In genomic region chr20:5557123-5557522, GRCh38 we compare ENCODE assay signal across 7 cellular contexts. TPM values are rescaled to one million over a fixed set of nuclear protein-coding genes. Genes with fewer than 3 reads are reported as not detected.
DNase-seq lines count a peak whose midpoint lies in the region; ATAC-seq, FAIRE-seq and TF ChIP-seq lines count a peak whose summit lies in the region.

No MANE protein-coding gene starts in this region.

- CTCF ChIA-PET in PC-3 (lab: Charles Lee): interaction anchor here (0.5 to 1.4 kb wide), 11 partner anchors 8 to 535 kb away, joined by 3 to 12 read pairs (median 4); no protein-coding TSS in a partner anchor

- no peak overlapping the region for H3K4me3 ChIP-seq in PC-3 (ENCODE audit: low read length)
- H3K4me3 ChIP-seq in small intestine (ENCODE audit: low read depth in 1 of 2, low read length in 2 of 2): no peak overlapping the region

- peak; percentile 85 for FAIRE-seq in G401.6 (lab: Jason Lieb, UNC)
- no peak for FAIRE-seq in small intestine (lab: Jason Lieb, UNC)

- H4K20me1 ChIP-seq in PC-3 (ENCODE audit: low read length): no peaks in the 10 kb centered on the region

- H2AFZ ChIP-seq in PC-3 (ENCODE audit: low read length): no peak overlapping the region

- H3K36me3 ChIP-seq in PC-3 (ENCODE audit: low read depth, low read length) (peaks cover 42% of the 10 kb centered on the region), small intestine (ENCODE audit: control insufficient read depth in 2 of 2, insufficient read depth in 2 of 2, low read length in 2 of 2) (peaks cover 6 to 24% of the 10 kb centered on the region in 2 donors)

- no peaks in the 10 kb centered on the region for H3K9me3 ChIP-seq in PC-3 (ENCODE audit: low read length)
- no peaks in the 10 kb centered on the region for H3K9me3 ChIP-seq in small intestine (ENCODE audit: control insufficient read depth, low read depth)

- peak; percentile 66 for DNase-seq in PC-3
- DNase-seq in activated T-helper 9 cell treated with anti-CD3 and anti-CD28 coated beads, Interleukin-2, amount 50 U/mL, for 16 hours (ENCODE audit: low read depth): peak; percentile 12
- peak; percentile 49 for DNase-seq in glomerular visceral epithelial cell (ENCODE audit: extremely low spot score)
- peak; percentile 53 for DNase-seq in small intestine

- H3K27ac ChIP-seq in PC-3 (ENCODE audit: low read length): no peak overlapping the region
- no peak overlapping the region for H3K27ac ChIP-seq in small intestine (ENCODE audit: low read depth in 1 of 2, low read length in 1 of 2)

- no peaks in the 10 kb centered on the region for H3K9me2 ChIP-seq in PC-3 (replicated peaks; ENCODE audit: low read length)

- intact Hi-C loops in PC-3 (cut with micrococcal nuclease): loop anchor here (1.0 kb wide), 2 partner anchors 28 to 231 kb away; no protein-coding TSS in a partner anchor

- H3K4me2 ChIP-seq in PC-3 (ENCODE audit: low read length): no peak overlapping the region

- H3F3A ChIP-seq in PC-3 (ENCODE audit: low read length, unreplicated experiment): no peaks in the 10 kb centered on the region

- ATAC-seq in HG02981 (IDR thresholded peaks at IDR 0.05; ENCODE audit: unreplicated experiment) (peak; percentile 59), PC-3 (peak; percentile 94), HG03108 (IDR thresholded peaks at IDR 0.05; ENCODE audit: unreplicated experiment) (no peak)

- POLR2A ChIA-PET in PC-3 (lab: Charles Lee; ENCODE audit: unreplicated experiment): no interaction called here

- H3K27me3 ChIP-seq in PC-3 (ENCODE audit: low read length) (no peaks in the 10 kb centered on the region), small intestine (ENCODE audit: control insufficient read depth in 2 of 2, insufficient read depth in 2 of 2, low read length in 2 of 2) (no peaks in the 10 kb centered on the region)

- TF ChIP-seq CTCF in PC-3 (conservative IDR thresholded peaks at IDR 0.05; ENCODE audit: low read depth, low read length): peak; percentile 88

- no TSS peak for BruUV-seq in PC-3 (replicated peaks; lab: Mats Ljungman, UMichigan)

- WGBS in small intestine, 3 donors: 4 to 13% (median 8%) methylated on average over 1 of the region's 1 CpG

- H3K4me1 ChIP-seq in PC-3 (ENCODE audit: insufficient read depth, low read length): no peaks in the 10 kb centered on the region
- peaks cover 0 to 4% of the 10 kb centered on the region in 2 donors for H3K4me1 ChIP-seq in small intestine (ENCODE audit: control insufficient read depth in 2 of 2, insufficient read depth in 1 of 2, low read depth in 1 of 2, low read length in 1 of 2)

- no peaks in the 10 kb centered on the region for H3K79me2 ChIP-seq in PC-3 (ENCODE audit: low read length)

- H3K9ac ChIP-seq in PC-3 (ENCODE audit: low read length): no peak overlapping the region

RNA-seq across cellular contexts. Expression of gene GPCPD1, which starts 53.7 kb away (rescaled TPM):
- 13.0 and 16.8 TPM in 2 replicates for total RNA-seq in PC-3 (2014; rRNA removed)
- 10 to 100 TPM in 2 of 3 donors, 1 to 10 TPM in 1; 9.5 to 29.1 (median 11.1) TPM for polyA plus RNA-seq in small intestine

Comparison
In these comparisons a context has a peak if more than half of its experiments do, and no peak if none do; other contexts are left out.
1. DNase-seq: peak in every context shown above with its lines; median percentile 66 in PC-3; 53 in small intestine; 49 in glomerular visceral epithelial cell; 12 in activated T-helper 9 cell treated with anti-CD3 and anti-CD28 coated beads, Interleukin-2, amount 50 U/mL, for 16 hours.